In the genomic region with DNA sequence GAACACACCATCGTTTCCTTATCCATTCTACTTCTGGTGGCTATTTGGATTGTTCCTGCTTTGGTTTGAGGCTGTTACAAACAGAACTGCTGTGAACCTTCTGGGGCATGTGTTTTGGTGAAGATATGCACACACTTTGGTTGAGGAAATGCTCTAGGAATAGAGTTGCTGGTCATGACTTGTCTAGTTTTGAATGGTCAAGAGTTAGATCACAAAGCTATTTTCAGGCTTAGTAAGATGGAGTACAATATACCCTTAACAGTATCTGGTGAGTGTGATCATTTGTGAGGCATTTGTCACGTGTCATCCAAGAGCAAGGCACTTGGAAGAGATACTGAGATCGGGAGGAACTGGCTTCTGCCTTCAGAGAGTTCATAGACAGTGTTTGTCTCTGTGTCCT, we compare ENCODE assay signal across 28 cellular contexts. TPM values are rescaled to one million over a fixed set of nuclear protein-coding genes. Genes with fewer than 3 reads are reported as not detected.
"Had no signal": no experiment of that assay in that cellular context is flagged by ENCODE, and none has a peak within 500 bp of the region (broad histone marks: within the 10 kb centered on the region; RNA-seq: fewer than 3 reads in every experiment).

No MANE protein-coding gene starts in this region.

- H3K27ac Mint-ChIP-seq: activated CD8-positive, alpha-beta T cell treated with anti-CD3 and anti-CD28 coated beads, Interleukin-2, amount 10 ng/mL, durations not matched to agents 7 days and 5 days; activated T-helper 2 cell treated with anti-CD3 and anti-CD28 coated beads, Interferon-gamma antibody, Interleukin-2, Interleukin-4, amounts not matched to agents 10 μg/mL and 5 μg/mL and 100 μg/mL, durations not matched to agents 14 hours and 24 hours and 36 hours; mesothelial cell of epicardium; natural killer cell treated with Interleukin-12 subunit alpha and Interleukin-12 subunit beta and Interleukin-15 and Interleukin-18, amount 100 ng/mL, for 72 hours; progenitor cell of endocrine pancreas; stimulated activated naive CD8-positive, alpha-beta T cell treated with anti-CD3 and anti-CD28 coated beads, Interleukin-15, amount 100 ng/mL, for 72 hours had no signal

- H3K27me3 ChIP-seq: brain microvascular endothelial cell, right atrium auricular region, suprapubic skin, tibial nerve had no signal

- H3K4me1 Mint-ChIP-seq: mesothelial cell of epicardium; stimulated activated effector memory CD8-positive, alpha-beta T cell treated with anti-CD3 and anti-CD28 coated beads, Interleukin-12 subunit alpha, Interleukin-12 subunit beta, amount 100 ng/mL, for 72 hours had no signal

- H3K27me3 Mint-ChIP-seq: natural killer cell treated with Interleukin-12 subunit alpha and Interleukin-12 subunit beta and Interleukin-15 and Interleukin-18, amount 100 ng/mL, for 72 hours; stimulated activated naive CD8-positive, alpha-beta T cell treated with anti-CD3 and anti-CD28 coated beads, Interleukin-15, amount 100 ng/mL, for 72 hours had no signal

- ATAC-seq: activated CD8-positive, alpha-beta T cell treated with anti-CD3 and anti-CD28 coated beads, Interleukin-2, amount 10 ng/mL, durations not matched to agents 7 days and 5 days; esophagus mucosa; natural killer cell treated with Interleukin-12 subunit alpha and Interleukin-12 subunit beta and Interleukin-15 and Interleukin-18, amount 100 ng/mL, for 72 hours; stimulated activated effector memory CD8-positive, alpha-beta T cell treated with anti-CD3 and anti-CD28 coated beads, Interleukin-12 subunit alpha, Interleukin-12 subunit beta, amount 100 ng/mL, for 72 hours; stimulated activated naive CD8-positive, alpha-beta T cell treated with anti-CD3 and anti-CD28 coated beads, Interleukin-15, amount 100 ng/mL, for 72 hours had no signal

- H3K36me3 Mint-ChIP-seq: mesothelial cell of epicardium; natural killer cell treated with Interleukin-12 subunit alpha and Interleukin-12 subunit beta and Interleukin-15 and Interleukin-18, amount 100 ng/mL, for 72 hours had no signal

- H3K27ac ChIP-seq: brain microvascular endothelial cell, left ventricle myocardium inferior, right atrium auricular region, skin epidermis, suprapubic skin had no signal

- H3K9me3 Mint-ChIP-seq: activated T-helper 2 cell treated with anti-CD3 and anti-CD28 coated beads, Interferon-gamma antibody, Interleukin-2, Interleukin-4, amounts not matched to agents 10 μg/mL and 5 μg/mL and 100 μg/mL, durations not matched to agents 14 hours and 24 hours and 36 hours; mesothelial cell of epicardium; natural killer cell treated with Interleukin-12 subunit alpha and Interleukin-12 subunit beta and Interleukin-15 and Interleukin-18, amount 100 ng/mL, for 72 hours; stimulated activated effector memory CD8-positive, alpha-beta T cell treated with anti-CD3 and anti-CD28 coated beads, Interleukin-12 subunit alpha, Interleukin-12 subunit beta, amount 100 ng/mL, for 72 hours; stimulated activated naive CD8-positive, alpha-beta T cell treated with anti-CD3 and anti-CD28 coated beads, Interleukin-15, amount 100 ng/mL, for 72 hours had no signal

- H3K4me3 ChIP-seq: left ventricle myocardium inferior, right atrium auricular region, skin epidermis, suprapubic skin, tibial nerve had no signal

- H3K4me3 Mint-ChIP-seq: activated CD8-positive, alpha-beta T cell treated with anti-CD3 and anti-CD28 coated beads, Interleukin-2, amount 10 ng/mL, durations not matched to agents 7 days and 5 days; mesothelial cell of epicardium; natural killer cell treated with Interleukin-12 subunit alpha and Interleukin-12 subunit beta and Interleukin-15 and Interleukin-18, amount 100 ng/mL, for 72 hours; stimulated activated effector memory CD8-positive, alpha-beta T cell treated with anti-CD3 and anti-CD28 coated beads, Interleukin-12 subunit alpha, Interleukin-12 subunit beta, amount 100 ng/mL, for 72 hours; stimulated activated naive CD8-positive, alpha-beta T cell treated with anti-CD3 and anti-CD28 coated beads, Interleukin-15, amount 100 ng/mL, for 72 hours had no signal

- H3K36me3 ChIP-seq: right atrium auricular region had no signal

- H3K4me1 ChIP-seq: left ventricle myocardium inferior, right atrium auricular region, suprapubic skin had no signal

- DNase-seq: activated CD4-positive, alpha-beta T cell treated with anti-CD3 and anti-CD28 coated beads for 48 hours; activated CD8-positive, alpha-beta T cell treated with anti-CD3 and anti-CD28 coated beads, Interleukin-2, amount 10 ng/mL, durations not matched to agents 7 days and 5 days; activated naive CD4-positive, alpha-beta T cell; aorta; brain microvascular endothelial cell; central memory CD4-positive, alpha-beta T cell; effector memory CD4-positive, alpha-beta T cell; glutamatergic neuron; hippocampal formation; kidney glomerular epithelial cell; left ventricle myocardium inferior; mammary epithelial cell; stimulated activated CD4-positive, alpha-beta T cell treated with anti-CD3 and anti-CD28 coated beads, Interleukin-2, amount 100 ng/mL, for 24 hours; stimulated activated naive CD8-positive, alpha-beta T cell treated with anti-CD3 and anti-CD28 coated beads, Interleukin-15, amount 100 ng/mL, for 72 hours had no signal

- H3K9me3 ChIP-seq: left ventricle myocardium inferior, right atrium auricular region, suprapubic skin, tibial nerve had no signal

RNA-seq across cellular contexts. Expression of a gene that starts 47.0 kb away (rescaled TPM):
- total RNA-seq: activated CD8-positive, alpha-beta T cell treated with anti-CD3 and anti-CD28 coated beads, Interleukin-2, amount 10 ng/mL, durations not matched to agents 7 days and 5 days; activated T-helper 2 cell treated with anti-CD3 and anti-CD28 coated beads, Interferon-gamma antibody, Interleukin-2, Interleukin-4, amounts not matched to agents 10 μg/mL and 5 μg/mL and 100 μg/mL, durations not matched to agents 14 hours and 24 hours and 36 hours; aorta; dermis microvascular lymphatic vessel endothelial cell; endothelial cell of umbilical vein; esophagus mucosa; left ventricle myocardium inferior; mammary epithelial cell; mesothelial cell of epicardium; natural killer cell treated with Interleukin-12 subunit alpha and Interleukin-12 subunit beta and Interleukin-15 and Interleukin-18, amount 100 ng/mL, for 72 hours; osteocyte; progenitor cell of endocrine pancreas; right atrium auricular region; suprapubic skin; T-helper 2 cell treated with Interferon-gamma antibody and Interleukin-4, amounts not matched to agents 100 ng/mL and 5 ng/mL, for 36 hours; tibial nerve had no signal
- polyA plus RNA-seq: aorta, endothelial cell of umbilical vein, mammary epithelial cell had no signal
